9 cellular contexts compared by ENCODE assay signal in genomic region chr14:104135121-104135903, GRCh38. TPM values are rescaled to one million over a fixed set of nuclear protein-coding genes. Genes with fewer than 3 reads are reported as not detected.
DNase-seq lines count a peak whose midpoint lies in the region; ATAC-seq and TF ChIP-seq lines count a peak whose summit lies in the region.
"Had no signal": no experiment of that assay in that cellular context is flagged by ENCODE, and none has a peak within 500 bp of the region (broad histone marks: within the 10 kb centered on the region; RNA-seq: fewer than 3 reads in every experiment).

No MANE protein-coding gene starts in this region.

- H3K4me1 Mint-ChIP-seq in endodermal cell: peaks cover 9% of the 10 kb centered on the region

- no peaks in the 10 kb centered on the region for H4K20me1 ChIP-seq in GM23248 (ENCODE audit: insufficient read depth)
- no peaks in the 10 kb centered on the region for H4K20me1 ChIP-seq in neural cell (ENCODE audit: insufficient read depth)

- 17 to 21% methylated on average over 47 of the region's 47 CpGs for WGBS in GM23248 (ENCODE audit: low coverage in 1 of 2, low lambda C conversion rate in 2 of 2, missing lambda C conversion rate in 2 of 2), 2 experiments
- 4 to 7% methylated on average over 4 to 47 of the region's 47 CpGs for WGBS in endodermal cell (ENCODE audit: insufficient coverage in 1 of 2, insufficient read length in 1 of 2), 2 experiments

- peak overlapping the region; percentile 48 for H3K4me3 Mint-ChIP-seq in endodermal cell

- H3K4me3 ChIP-seq in GM23248: no peak overlapping the region
- H3K4me3 ChIP-seq in endodermal cell (ENCODE audit: low read length): peak overlapping the region; percentile 67
- peak overlapping the region; percentile 62 for H3K4me3 ChIP-seq in neural cell (ENCODE audit: low read length)
- H3K4me3 ChIP-seq: thoracic aorta had no signal

- H3K9me3 Mint-ChIP-seq in endodermal cell: no peaks in the 10 kb centered on the region

- TF ChIP-seq RAD21 in neural cell (conservative IDR thresholded peaks at IDR 0.05): peak; percentile 34

- ATAC-seq in HG02588 (IDR thresholded peaks at IDR 0.05; ENCODE audit: unreplicated experiment) (no peak), esophagus mucosa (no peak), HG02973 (IDR thresholded peaks at IDR 0.05; ENCODE audit: unreplicated experiment) (no peak)

- DNase-seq in GM23248 (peak; percentile 34), NCI-H524 (lab: John Stamatoyannopoulos, UW) (peak; percentile 91 to 92), endodermal cell (peak; percentile 90), HuH-7 (ENCODE audit: low spot score) (no peak)

- no peaks in the 10 kb centered on the region for H3F3A ChIP-seq in GM23248 (ENCODE audit: insufficient read depth)
- no peaks in the 10 kb centered on the region for H3F3A ChIP-seq in neural cell (ENCODE audit: insufficient read depth, low read length, poor library complexity, severe bottlenecking)

- H3K9ac ChIP-seq in GM23248: no peak overlapping the region
- H3K9ac ChIP-seq in endodermal cell (ENCODE audit: extremely low read depth, low read length, poor library complexity, severe bottlenecking): no peak overlapping the region
- H3K9ac ChIP-seq in neural cell (ENCODE audit: low read length): peak overlapping the region; percentile 48

- H3K27ac ChIP-seq in GM23248 (no peak overlapping the region), endodermal cell (ENCODE audit: low read depth, low read length) (no peak overlapping the region), neural cell (ENCODE audit: low read length) (no peak overlapping the region)
- H3K27ac ChIP-seq: thoracic aorta had no signal

- H3K27me3 Mint-ChIP-seq in endodermal cell (ENCODE audit: insufficient read depth): peaks cover 54% of the 10 kb centered on the region

- no peaks in the 10 kb centered on the region for H3K36me3 ChIP-seq in GM23248 (ENCODE audit: low read depth)
- no peaks in the 10 kb centered on the region for H3K36me3 ChIP-seq in endodermal cell (ENCODE audit: control insufficient read depth, insufficient read depth, low read length)
- no peaks in the 10 kb centered on the region for H3K36me3 ChIP-seq in neural cell (ENCODE audit: insufficient read depth, low read length)
- H3K36me3 ChIP-seq: thoracic aorta had no signal

- no peak overlapping the region for H3K4me2 ChIP-seq in GM23248 (ENCODE audit: unreplicated experiment)
- H3K4me2 ChIP-seq in neural cell (ENCODE audit: low read length): no peak overlapping the region

- H3K79me2 ChIP-seq in GM23248 (ENCODE audit: insufficient read depth) (no peaks in the 10 kb centered on the region), neural cell (replicated peaks; ENCODE audit: insufficient read depth, low read length) (peaks cover 13% of the 10 kb centered on the region)

- H3K4me1 ChIP-seq in GM23248 (ENCODE audit: insufficient read depth) (no peaks in the 10 kb centered on the region), endodermal cell (ENCODE audit: control insufficient read depth, insufficient read depth, low read length) (peaks cover 4% of the 10 kb centered on the region)

- in situ Hi-C loops in GM23248 (cut with MboI): loop anchor here (10.0 kb wide), 2 partner anchors 429 to 509 kb away; no protein-coding TSS in a partner anchor

- H3K27me3 ChIP-seq in GM23248 (replicated peaks; ENCODE audit: insufficient read depth) (peaks cover 10% of the 10 kb centered on the region; the same call in 1 of the 2 replicates), endodermal cell (ENCODE audit: control insufficient read depth, insufficient read depth, low read length, poor library complexity, severe bottlenecking) (peaks cover 53% of the 10 kb centered on the region), neural cell (ENCODE audit: insufficient read depth, low read depth, low read length) (peaks cover 29% of the 10 kb centered on the region)

- H3K9me2 ChIP-seq in GM23248 (ENCODE audit: insufficient read depth) (no peaks in the 10 kb centered on the region), neural cell (ENCODE audit: insufficient read depth, low read length) (no peaks in the 10 kb centered on the region)

- H3K36me3 Mint-ChIP-seq in endodermal cell (ENCODE audit: low read depth): no peaks in the 10 kb centered on the region

- TF ChIP-seq EP300 in neural cell (conservative IDR thresholded peaks at IDR 0.05; ENCODE audit: poor library complexity, severe bottlenecking): no peak

- H3K9me3 ChIP-seq in GM23248 (ENCODE audit: low read depth) (no peaks in the 10 kb centered on the region), endodermal cell (ENCODE audit: control insufficient read depth, low read length) (no peaks in the 10 kb centered on the region), neural cell (ENCODE audit: low read length) (no peaks in the 10 kb centered on the region)

- peak; percentile 74 for TF ChIP-seq CTCF in endodermal cell (conservative IDR thresholded peaks at IDR 0.05)
- TF ChIP-seq CTCF in neural cell (IDR thresholded peaks at IDR 0.05; ENCODE audit: poor library complexity, severe bottlenecking): peak; percentile 43

- H2AFZ ChIP-seq in GM23248 (no peak overlapping the region), neural cell (ENCODE audit: low read depth, low read length) (peak overlapping the region; percentile 3)

- H3K27ac Mint-ChIP-seq in endodermal cell: no peak overlapping the region

TF ChIP-seq in neural cell, 6 proteins besides CTCF, POLR2A, EP300 and RAD21:
- TF ChIP-seq POLR2AphosphoS5 (IDR thresholded peaks at IDR 0.05): no peak
- no peak for TF ChIP-seq TAF1 (IDR thresholded peaks at IDR 0.05; ENCODE audit: low read depth)
- TF ChIP-seq SMC3 (conservative IDR thresholded peaks at IDR 0.05; ENCODE audit: poor library complexity): no peak
- TF ChIP-seq MXI1 (conservative IDR thresholded peaks at IDR 0.05; ENCODE audit: poor library complexity, severe bottlenecking): no peak
- TF ChIP-seq REST (IDR thresholded peaks at IDR 0.05; ENCODE audit: borderline replicate concordance): no peak
- TF ChIP-seq EZH2 (IDR thresholded peaks at IDR 0.05; ENCODE audit: borderline replicate concordance, insufficient read depth, low read length, poor library complexity, severe bottlenecking): no peak

RNA-seq across cellular contexts. Expression of gene KIF26A, which starts 3.1 kb away (rescaled TPM):
- total RNA-seq in GM23248 (2014; rRNA removed; shearing (Covaris generic)): not detected in 2 replicates
- polyA plus RNA-seq in GM23248 (2016; fragmentation: Nextera tagmentation; extraction: Ambion mirVana) (not detected in 2 replicates), neural cell (11.2 and 12.2 TPM in 2 replicates)
- total RNA-seq in endodermal cell (10 to 100 TPM; 36.7 to 54.8 TPM), esophagus mucosa (1.00 TPM)
- polyA plus RNA-seq in endodermal cell (2013, experiment 1 of 2): 9.9 TPM
- polyA plus RNA-seq in endodermal cell (2013, experiment 2 of 2): 8.4 TPM
- 24.1 and 31.9 TPM in 2 replicates for polyA minus RNA-seq in neural cell

RNA-seq across cellular contexts. Expression of gene ASPG, which starts 49.8 kb away (rescaled TPM):
- not detected in 2 replicates for total RNA-seq in GM23248 (2014; rRNA removed; shearing (Covaris generic))
- polyA plus RNA-seq in GM23248 (2016; fragmentation: Nextera tagmentation; extraction: Ambion mirVana) (not detected in 2 replicates), neural cell (0.16 and 1.4 TPM in 2 replicates)
- total RNA-seq in endodermal cell (1 to 10 TPM in 1 of 2 donors, under 1 TPM in 1; 0.71 to 1.4 TPM), esophagus mucosa (59.2 TPM)
- polyA plus RNA-seq in endodermal cell (2013, experiment 1 of 2): 0.32 TPM
- polyA plus RNA-seq in endodermal cell (2013, experiment 2 of 2): 0.33 TPM
- polyA minus RNA-seq in neural cell: 0.23 and 0.73 TPM in 2 replicates

Comparison
In these comparisons a context has a peak if more than half of its experiments do, and no peak if none do; other contexts are left out.
1. RNA of gene KIF26A, which starts 3.1 kb away (total RNA-seq): 36.7 to 54.8 TPM in endodermal cell; 1.00 TPM in esophagus mucosa (single experiment) and not detected in GM23248; every median in the first group is over 10 times any median in the second.
2. RNA of gene ASPG, which starts 49.8 kb away (total RNA-seq): 59.2 TPM in esophagus mucosa (single experiment); 0.71 to 1.4 TPM in endodermal cell and not detected in GM23248; every median in the first group is over 10 times any median in the second.